18 cellular contexts compared by ENCODE assay signal in genomic region chr22:23769321-23769965, GRCh38. TPM values are rescaled to one million over a fixed set of nuclear protein-coding genes. Genes with fewer than 3 reads are reported as not detected.
DNase-seq lines count a peak whose midpoint lies in the region; ATAC-seq, FAIRE-seq and TF ChIP-seq lines count a peak whose summit lies in the region.
"Had no signal": no experiment of that assay in that cellular context is flagged by ENCODE, and none has a peak within 500 bp of the region (broad histone marks: within the 10 kb centered on the region; RNA-seq: fewer than 3 reads in every experiment).

No MANE protein-coding gene starts in this region.

- H3K27me3 Mint-ChIP-seq in stimulated activated naive CD8-positive, alpha-beta T cell treated with anti-CD3 and anti-CD28 coated beads, Interleukin-15, Interleukin-2, amounts not matched to agents 100 ng/mL and 50 ng/mL, for 24 hours, result no peaks in the 10 kb centered on the region
- peaks cover 0 to 3% (median 1%) of the 10 kb centered on the region in 3 donors for H3K27me3 Mint-ChIP-seq in immature natural killer cell (ENCODE audit: low read depth in 3 of 3)

- H2AFZ ChIP-seq in OCI-LY1 (ENCODE audit: low read length), result no peak overlapping the region
- H2AFZ ChIP-seq: GM23338 had no signal

- ATAC-seq in stimulated activated naive CD8-positive, alpha-beta T cell treated with anti-CD3 and anti-CD28 coated beads, Interleukin-15, Interleukin-2, amounts not matched to agents 100 U/mL and 50 U/mL, for 24 hours, result no peak
- ATAC-seq: activated naive CD4-positive, alpha-beta T cell treated with anti-CD3 and anti-CD28 coated beads, Interleukin-2, amount 50 U/mL, for 72 hours; GM23338; left colon had no signal

- peaks cover 21% of the 10 kb centered on the region for H3K36me3 ChIP-seq in OCI-LY1 (ENCODE audit: insufficient read depth, low read length)

- peak overlapping the region; percentile 82 for H3K27ac ChIP-seq in OCI-LY1 (ENCODE audit: low read depth, low read length, poor library complexity, severe bottlenecking)

- H3K36me3 Mint-ChIP-seq in stimulated activated naive CD8-positive, alpha-beta T cell treated with anti-CD3 and anti-CD28 coated beads, Interleukin-15, Interleukin-2, amounts not matched to agents 100 ng/mL and 50 ng/mL, for 24 hours (ENCODE audit: low read depth), result peaks cover 9% of the 10 kb centered on the region
- no peaks in the 10 kb centered on the region for H3K36me3 Mint-ChIP-seq in immature natural killer cell
- H3K36me3 Mint-ChIP-seq: activated naive CD4-positive, alpha-beta T cell treated with anti-CD3 and anti-CD28 coated beads, Interleukin-2, amount 50 U/mL, for 72 hours had no signal

- no peaks in the 10 kb centered on the region for H3K27me3 ChIP-seq in OCI-LY1 (ENCODE audit: insufficient read depth, low read length)

- no peak overlapping the region for H3K27ac Mint-ChIP-seq in stimulated activated naive CD8-positive, alpha-beta T cell treated with anti-CD3 and anti-CD28 coated beads, Interleukin-15, Interleukin-2, amounts not matched to agents 100 ng/mL and 50 ng/mL, for 24 hours
- no peak overlapping the region for H3K27ac Mint-ChIP-seq in immature natural killer cell
- H3K27ac Mint-ChIP-seq: GM23338 had no signal

- H3K9me3 Mint-ChIP-seq in stimulated activated naive CD8-positive, alpha-beta T cell treated with anti-CD3 and anti-CD28 coated beads, Interleukin-15, Interleukin-2, amounts not matched to agents 100 ng/mL and 50 ng/mL, for 24 hours, result no peaks in the 10 kb centered on the region
- no peaks in the 10 kb centered on the region for H3K9me3 Mint-ChIP-seq in immature natural killer cell
- H3K9me3 Mint-ChIP-seq: activated naive CD4-positive, alpha-beta T cell treated with anti-CD3 and anti-CD28 coated beads, Interleukin-2, amount 50 U/mL, for 72 hours; GM23338; neural crest cell had no signal

- TF ChIP-seq CTCF in OCI-LY1 (IDR thresholded peaks at IDR 0.05; ENCODE audit: low read length), result no peak

- peak; percentile 79 for FAIRE-seq in urothelium cell line (lab: Jason Lieb, UNC)
- FAIRE-seq: GM18507 had no signal

- H3K9ac ChIP-seq in OCI-LY1 (ENCODE audit: low read length), result no peak overlapping the region; the same call in 1 of the 2 replicates

- H4K20me1 ChIP-seq in OCI-LY1 (ENCODE audit: insufficient read depth, low read length), result no peaks in the 10 kb centered on the region

- peak overlapping the region; percentile 7; the same call in 1 of the 2 replicates for H3K4me2 ChIP-seq in OCI-LY1 (ENCODE audit: low read length)

- no peak for DNase-seq in stimulated activated naive CD8-positive, alpha-beta T cell treated with anti-CD3 and anti-CD28 coated beads, Interleukin-15, Interleukin-2, amounts not matched to agents 100 U/mL and 50 U/mL, for 24 hours
- DNase-seq in immature natural killer cell, result no peak
- no peak for DNase-seq in urothelium cell line (ENCODE audit: low spot score)
- DNase-seq in globus pallidus (ENCODE audit: low spot score), result no peak
- DNase-seq in stimulated activated naive CD4-positive, alpha-beta T cell treated with Interleukin-2 at 50 U/mL for 16 hours (lab: John Stamatoyannopoulos, UW), result no peak
- DNase-seq in HuH-7.5 (ENCODE audit: low spot score), result no peak
- DNase-seq: activated CD4-positive, alpha-beta T cell treated with anti-CD3 and anti-CD28 coated beads, Interleukin-2, amount 50 U/mL, for 1 hour; caudate nucleus; head of caudate nucleus; left colon; NCI-H2171 treated with DMSO at 0.1 percent for 48 hours; substantia nigra had no signal

- H3K9me2 ChIP-seq in OCI-LY1 (ENCODE audit: low read depth, low read length), result no peaks in the 10 kb centered on the region

- H3K4me3 ChIP-seq in OCI-LY1 (ENCODE audit: low read depth, low read length, poor library complexity, severe bottlenecking), result no peak overlapping the region

- no peaks in the 10 kb centered on the region for H3K9me3 ChIP-seq in OCI-LY1 (ENCODE audit: low read length)

- H3K4me1 Mint-ChIP-seq in stimulated activated naive CD8-positive, alpha-beta T cell treated with anti-CD3 and anti-CD28 coated beads, Interleukin-15, Interleukin-2, amounts not matched to agents 100 ng/mL and 50 ng/mL, for 24 hours (ENCODE audit: low read depth), result peaks cover 44% of the 10 kb centered on the region
- peaks cover 21 to 38% of the 10 kb centered on the region in 2 donors for H3K4me1 Mint-ChIP-seq in immature natural killer cell

- H3K79me2 ChIP-seq in OCI-LY1 (ENCODE audit: insufficient read depth, low read length), result peaks cover 3% of the 10 kb centered on the region; the same call in 1 of the 2 replicates

- H3F3A ChIP-seq in OCI-LY1 (ENCODE audit: insufficient read depth, low read length), result no peaks in the 10 kb centered on the region

- peaks cover 64% of the 10 kb centered on the region for H3K4me1 ChIP-seq in OCI-LY1 (ENCODE audit: insufficient read depth, low read length, severe bottlenecking)

- H3K4me3 Mint-ChIP-seq in stimulated activated naive CD8-positive, alpha-beta T cell treated with anti-CD3 and anti-CD28 coated beads, Interleukin-15, Interleukin-2, amounts not matched to agents 100 ng/mL and 50 ng/mL, for 24 hours, result peak overlapping the region; percentile 23
- peak overlapping the region in 4 of 5 donors; percentile 26 to 85 (median 62) for H3K4me3 Mint-ChIP-seq in immature natural killer cell

RNA-seq across cellular contexts. Expression of gene CHCHD10, which starts 1.7 kb away (rescaled TPM):
- polyA plus RNA-seq in immature natural killer cell, result 1 to 10 TPM; 5.7 to 9.3 (median 8.1) TPM

RNA-seq across cellular contexts. Expression of gene MMP11, which starts 3.2 kb away (rescaled TPM):
- polyA plus RNA-seq in immature natural killer cell, result 1 to 10 TPM in 2 of 3 donors, under 1 TPM in 1; 0.76 to 1.7 (median 1.2) TPM

RNA-seq across cellular contexts. Expression of gene C22orf15, which starts 6.7 kb away (rescaled TPM):
- 1 to 10 TPM in 1 of 3 donors, not detected in 2; 1.1 TPM for polyA plus RNA-seq in immature natural killer cell

RNA-seq across cellular contexts. Expression of gene VPREB3, which starts 15.2 kb away (rescaled TPM):
- polyA plus RNA-seq in immature natural killer cell, result 1 to 10 TPM in 1 of 3 donors, not detected in 2; 1.3 TPM

RNA-seq across cellular contexts. Expression of gene SMARCB1, which starts 17.3 kb away (rescaled TPM):
- polyA plus RNA-seq in immature natural killer cell, result 10 to 100 TPM; 28.5 to 49.5 (median 40.3) TPM
